Comparison of ENCODE assay signal across 1 cellular context in genomic region chr14:94400454-94400853, GRCh38.
TF ChIP-seq lines count a peak whose summit lies in the region.

No MANE protein-coding gene starts in this region.

TF ChIP-seq in HepG2, 621 proteins besides CTCF, POLR2A, EP300 and RAD21 (continued from another document and continues in another):
- TF ChIP-seq ATF4 (CRISPR knock-in tag; IDR thresholded peaks at IDR 0.05) (no peak), RBM39 (IDR thresholded peaks at IDR 0.05; ENCODE audit: low read depth, low read length, poor library complexity, severe bottlenecking) (no peak), CHCHD3 (CRISPR knock-in tag; IDR thresholded peaks at IDR 0.05) (no peak), SATB2 (CRISPR knock-in tag; IDR thresholded peaks at IDR 0.05) (no peak), DR1 (CRISPR knock-in tag; IDR thresholded peaks at IDR 0.05) (no peak), MLLT10 (CRISPR knock-in tag; IDR thresholded peaks at IDR 0.05) (no peak), ATM (IDR thresholded peaks at IDR 0.05; ENCODE audit: borderline replicate concordance) (no peak), HNF4A (CRISPR knock-in tag; IDR thresholded peaks at IDR 0.05) (peak; percentile 83), RXRB (CRISPR knock-in tag; IDR thresholded peaks at IDR 0.05; ENCODE audit: borderline replicate concordance) (peak; percentile 58; the same call in 1 of the 2 replicates), NFIC (IDR thresholded peaks at IDR 0.05; ENCODE audit: low read length) (0 out of 2 replicates have a peak, but pooled peaks have one; percentile 31), ZNF549 (CRISPR knock-in tag; IDR thresholded peaks at IDR 0.05) (no peak), ZNF557 (CRISPR knock-in tag; IDR thresholded peaks at IDR 0.05) (no peak), ZNF468 (CRISPR knock-in tag; IDR thresholded peaks at IDR 0.05) (no peak), ZNF501 (CRISPR knock-in tag; IDR thresholded peaks at IDR 0.05) (no peak), ZNF33A (CRISPR knock-in tag; IDR thresholded peaks at IDR 0.05; ENCODE audit: borderline replicate concordance) (no peak), SMYD3 (CRISPR knock-in tag; IDR thresholded peaks at IDR 0.05) (no peak), KAT8 (CRISPR knock-in tag; IDR thresholded peaks at IDR 0.05) (peak; percentile 47; the same call in 1 of the 2 replicates), ZNF335 (CRISPR knock-in tag; IDR thresholded peaks at IDR 0.05) (no peak), ZNF276 (CRISPR knock-in tag; IDR thresholded peaks at IDR 0.05; ENCODE audit: low read depth) (no peak), MED1 (CRISPR knock-in tag; IDR thresholded peaks at IDR 0.05) (peak; percentile 63), MED13 (CRISPR knock-in tag; IDR thresholded peaks at IDR 0.05) (no peak), MEIS2 (CRISPR knock-in tag; IDR thresholded peaks at IDR 0.05) (no peak), ZFP37 (CRISPR knock-in tag; IDR thresholded peaks at IDR 0.05; ENCODE audit: borderline replicate concordance) (no peak), NFKB2 (CRISPR knock-in tag; IDR thresholded peaks at IDR 0.05; ENCODE audit: borderline replicate concordance) (no peak), PRPF4 (IDR thresholded peaks at IDR 0.05; ENCODE audit: low read depth, low read length, poor library complexity, severe bottlenecking) (no peak), GTF3A (CRISPR knock-in tag; conservative IDR thresholded peaks at IDR 0.05) (0 out of 2 replicates have a peak, but pooled peaks have one; percentile 49), SAFB2 (CRISPR knock-in tag; IDR thresholded peaks at IDR 0.05; ENCODE audit: borderline replicate concordance, low read depth) (no peak), ZNF710 (CRISPR knock-in tag; IDR thresholded peaks at IDR 0.05; ENCODE audit: borderline replicate concordance) (peak; percentile 42; the same call in 1 of the 2 replicates), ZNF33B (CRISPR knock-in tag; IDR thresholded peaks at IDR 0.05) (no peak), ZNF232 (CRISPR knock-in tag; IDR thresholded peaks at IDR 0.05; ENCODE audit: borderline replicate concordance) (no peak), GABPA (IDR thresholded peaks at IDR 0.05; ENCODE audit: low read depth, low read length) (no peak), GABPA (CRISPR knock-in tag; IDR thresholded peaks at IDR 0.05; ENCODE audit: low read depth) (no peak), KDM4B (CRISPR knock-in tag; IDR thresholded peaks at IDR 0.05) (no peak), SAP130 (CRISPR knock-in tag; IDR thresholded peaks at IDR 0.05; ENCODE audit: low read depth) (peak; percentile 69), ESRRA (CRISPR knock-in tag; IDR thresholded peaks at IDR 0.05; ENCODE audit: low read depth) (peak; percentile 52; the same call in 1 of the 2 replicates), ZNF225 (CRISPR knock-in tag; IDR thresholded peaks at IDR 0.05) (no peak), XBP1 (CRISPR knock-in tag; IDR thresholded peaks at IDR 0.05) (no peak), ZNF746 (CRISPR knock-in tag; IDR thresholded peaks at IDR 0.05) (no peak), REXO4 (CRISPR knock-in tag; IDR thresholded peaks at IDR 0.05; ENCODE audit: borderline replicate concordance) (no peak), GATAD2A (CRISPR knock-in tag; IDR thresholded peaks at IDR 0.05) (peak; percentile 86)
- TF ChIP-seq, protein P1, sequence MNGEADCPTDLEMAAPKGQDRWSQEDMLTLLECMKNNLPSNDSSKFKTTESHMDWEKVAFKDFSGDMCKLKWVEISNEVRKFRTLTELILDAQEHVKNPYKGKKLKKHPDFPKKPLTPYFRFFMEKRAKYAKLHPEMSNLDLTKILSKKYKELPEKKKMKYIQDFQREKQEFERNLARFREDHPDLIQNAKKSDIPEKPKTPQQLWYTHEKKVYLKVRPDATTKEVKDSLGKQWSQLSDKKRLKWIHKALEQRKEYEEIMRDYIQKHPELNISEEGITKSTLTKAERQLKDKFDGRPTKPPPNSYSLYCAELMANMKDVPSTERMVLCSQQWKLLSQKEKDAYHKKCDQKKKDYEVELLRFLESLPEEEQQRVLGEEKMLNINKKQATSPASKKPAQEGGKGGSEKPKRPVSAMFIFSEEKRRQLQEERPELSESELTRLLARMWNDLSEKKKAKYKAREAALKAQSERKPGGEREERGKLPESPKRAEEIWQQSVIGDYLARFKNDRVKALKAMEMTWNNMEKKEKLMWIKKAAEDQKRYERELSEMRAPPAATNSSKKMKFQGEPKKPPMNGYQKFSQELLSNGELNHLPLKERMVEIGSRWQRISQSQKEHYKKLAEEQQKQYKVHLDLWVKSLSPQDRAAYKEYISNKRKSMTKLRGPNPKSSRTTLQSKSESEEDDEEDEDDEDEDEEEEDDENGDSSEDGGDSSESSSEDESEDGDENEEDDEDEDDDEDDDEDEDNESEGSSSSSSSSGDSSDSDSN (CRISPR knock-in tag; IDR thresholded peaks at IDR 0.05): no peak
- TF ChIP-seq, protein P2, sequence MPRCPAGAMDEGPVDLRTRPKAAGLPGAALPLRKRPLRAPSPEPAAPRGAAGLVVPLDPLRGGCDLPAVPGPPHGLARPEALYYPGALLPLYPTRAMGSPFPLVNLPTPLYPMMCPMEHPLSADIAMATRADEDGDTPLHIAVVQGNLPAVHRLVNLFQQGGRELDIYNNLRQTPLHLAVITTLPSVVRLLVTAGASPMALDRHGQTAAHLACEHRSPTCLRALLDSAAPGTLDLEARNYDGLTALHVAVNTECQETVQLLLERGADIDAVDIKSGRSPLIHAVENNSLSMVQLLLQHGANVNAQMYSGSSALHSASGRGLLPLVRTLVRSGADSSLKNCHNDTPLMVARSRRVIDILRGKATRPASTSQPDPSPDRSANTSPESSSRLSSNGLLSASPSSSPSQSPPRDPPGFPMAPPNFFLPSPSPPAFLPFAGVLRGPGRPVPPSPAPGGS (CRISPR knock-in tag; IDR thresholded peaks at IDR 0.05): no peak
- TF ChIP-seq, protein P3, sequence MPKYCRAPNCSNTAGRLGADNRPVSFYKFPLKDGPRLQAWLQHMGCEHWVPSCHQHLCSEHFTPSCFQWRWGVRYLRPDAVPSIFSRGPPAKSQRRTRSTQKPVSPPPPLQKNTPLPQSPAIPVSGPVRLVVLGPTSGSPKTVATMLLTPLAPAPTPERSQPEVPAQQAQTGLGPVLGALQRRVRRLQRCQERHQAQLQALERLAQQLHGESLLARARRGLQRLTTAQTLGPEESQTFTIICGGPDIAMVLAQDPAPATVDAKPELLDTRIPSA (CRISPR knock-in tag; IDR thresholded peaks at IDR 0.05; ENCODE audit: borderline replicate concordance): no peak
- TF ChIP-seq, protein P4, sequence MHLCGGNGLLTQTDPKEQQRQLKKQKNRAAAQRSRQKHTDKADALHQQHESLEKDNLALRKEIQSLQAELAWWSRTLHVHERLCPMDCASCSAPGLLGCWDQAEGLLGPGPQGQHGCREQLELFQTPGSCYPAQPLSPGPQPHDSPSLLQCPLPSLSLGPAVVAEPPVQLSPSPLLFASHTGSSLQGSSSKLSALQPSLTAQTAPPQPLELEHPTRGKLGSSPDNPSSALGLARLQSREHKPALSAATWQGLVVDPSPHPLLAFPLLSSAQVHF (CRISPR knock-in tag; IDR thresholded peaks at IDR 0.05): no peak
- TF ChIP-seq, protein P5, sequence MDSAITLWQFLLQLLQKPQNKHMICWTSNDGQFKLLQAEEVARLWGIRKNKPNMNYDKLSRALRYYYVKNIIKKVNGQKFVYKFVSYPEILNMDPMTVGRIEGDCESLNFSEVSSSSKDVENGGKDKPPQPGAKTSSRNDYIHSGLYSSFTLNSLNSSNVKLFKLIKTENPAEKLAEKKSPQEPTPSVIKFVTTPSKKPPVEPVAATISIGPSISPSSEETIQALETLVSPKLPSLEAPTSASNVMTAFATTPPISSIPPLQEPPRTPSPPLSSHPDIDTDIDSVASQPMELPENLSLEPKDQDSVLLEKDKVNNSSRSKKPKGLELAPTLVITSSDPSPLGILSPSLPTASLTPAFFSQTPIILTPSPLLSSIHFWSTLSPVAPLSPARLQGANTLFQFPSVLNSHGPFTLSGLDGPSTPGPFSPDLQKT (CRISPR knock-in tag; IDR thresholded peaks at IDR 0.05; ENCODE audit: borderline replicate concordance): no peak
- TF ChIP-seq, protein P6, sequence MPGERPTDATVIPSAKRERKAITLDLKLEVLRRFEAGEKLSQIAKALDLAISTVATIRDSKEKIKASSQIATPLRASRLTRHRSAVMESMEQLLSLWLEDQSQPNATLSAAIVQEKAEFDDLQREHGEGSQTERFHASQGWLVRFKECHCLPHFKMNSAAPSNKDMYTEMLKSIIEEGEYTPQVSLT (CRISPR knock-in tag; IDR thresholded peaks at IDR 0.05; ENCODE audit: borderline replicate concordance, low read depth): no peak
- TF ChIP-seq, protein P7, sequence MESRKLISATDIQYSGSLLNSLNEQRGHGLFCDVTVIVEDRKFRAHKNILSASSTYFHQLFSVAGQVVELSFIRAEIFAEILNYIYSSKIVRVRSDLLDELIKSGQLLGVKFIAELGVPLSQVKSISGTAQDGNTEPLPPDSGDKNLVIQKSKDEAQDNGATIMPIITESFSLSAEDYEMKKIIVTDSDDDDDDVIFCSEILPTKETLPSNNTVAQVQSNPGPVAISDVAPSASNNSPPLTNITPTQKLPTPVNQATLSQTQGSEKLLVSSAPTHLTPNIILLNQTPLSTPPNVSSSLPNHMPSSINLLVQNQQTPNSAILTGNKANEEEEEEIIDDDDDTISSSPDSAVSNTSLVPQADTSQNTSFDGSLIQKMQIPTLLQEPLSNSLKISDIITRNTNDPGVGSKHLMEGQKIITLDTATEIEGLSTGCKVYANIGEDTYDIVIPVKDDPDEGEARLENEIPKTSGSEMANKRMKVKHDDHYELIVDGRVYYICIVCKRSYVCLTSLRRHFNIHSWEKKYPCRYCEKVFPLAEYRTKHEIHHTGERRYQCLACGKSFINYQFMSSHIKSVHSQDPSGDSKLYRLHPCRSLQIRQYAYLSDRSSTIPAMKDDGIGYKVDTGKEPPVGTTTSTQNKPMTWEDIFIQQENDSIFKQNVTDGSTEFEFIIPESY (CRISPR knock-in tag; IDR thresholded peaks at IDR 0.05): no peak
